Comparison of ENCODE assay signal across 25 cellular contexts in genomic region chr13:23586336-23586735, GRCh38. TPM values are rescaled to one million over a fixed set of nuclear protein-coding genes. Genes with fewer than 3 reads are reported as not detected.
A peak's percentile ranks its signal among the peaks of the same experiment; 100 is the strongest.
DNase-seq lines count a peak whose midpoint lies in the region; ATAC-seq, FAIRE-seq and TF ChIP-seq lines count a peak whose summit lies in the region.
"Had no signal": no experiment of that assay in that cellular context is flagged by ENCODE, and none has a peak within 500 bp of the region (broad histone marks: within the 10 kb centered on the region; RNA-seq: fewer than 3 reads in every experiment).

No MANE protein-coding gene starts in this region.

- no TSS peak for BruUV-seq in PC-9 (replicated peaks; lab: Mats Ljungman, UMichigan)

- H2AFZ ChIP-seq in neuronal stem cell (ENCODE audit: low read length) (no peak overlapping the region), PC-9 (no peak overlapping the region)
- H2AFZ ChIP-seq: GM23248 had no signal

- peak; percentile 58 for ATAC-seq in Right ventricle myocardium superior (ENCODE audit: poor library complexity)
- peak; percentile 38 for ATAC-seq in left ventricle myocardium superior
- ATAC-seq in HG03135 (IDR thresholded peaks at IDR 0.05; ENCODE audit: unreplicated experiment), result no peak

- no peak overlapping the region for H3K27ac ChIP-seq in left ventricle myocardium inferior (replicated peaks)
- no peak overlapping the region for H3K27ac ChIP-seq in neuronal stem cell (replicated peaks; ENCODE audit: low read length)
- no peak overlapping the region for H3K27ac ChIP-seq in PC-9
- H3K27ac ChIP-seq: GM23248 had no signal

- H3K9ac ChIP-seq in neuronal stem cell (ENCODE audit: low read depth, low read length, poor library complexity), result no peak overlapping the region
- H3K9ac ChIP-seq: GM23248 had no signal

- H3K4me3 ChIP-seq in left ventricle myocardium inferior (no peak overlapping the region), bronchial epithelial cell (ENCODE audit: low read depth, low read length) (no peak overlapping the region), neuronal stem cell (ENCODE audit: low read length in 2 of 2) (no peak overlapping the region), PC-9 (no peak overlapping the region)
- H3K4me3 ChIP-seq: GM23248 had no signal

- CTCF ChIA-PET in PC-9 (lab: Charles Lee), result no interaction called here

- POLR2A ChIA-PET in PC-9 (lab: Charles Lee; ENCODE audit: unreplicated experiment), result no interaction called here

- no peak overlapping the region for H4K8ac ChIP-seq in neuronal stem cell (ENCODE audit: low read depth, low read length)

- TF ChIP-seq CTCF in left ventricle myocardium inferior (IDR thresholded peaks at IDR 0.05; ENCODE audit: borderline replicate concordance) (no peak), bronchial epithelial cell (IDR thresholded peaks at IDR 0.05; ENCODE audit: insufficient read depth, low read length, severe bottlenecking) (no peak), PC-9 (conservative IDR thresholded peaks at IDR 0.05) (no peak)

- no peak overlapping the region for H2BK5ac ChIP-seq in neuronal stem cell (ENCODE audit: low read length)

- no peaks in the 10 kb centered on the region for H3K9me3 ChIP-seq in left ventricle myocardium inferior (replicated peaks)
- no peaks in the 10 kb centered on the region for H3K9me3 ChIP-seq in neuronal stem cell (replicated peaks in 1 of 2; ENCODE audit: control insufficient read depth in 2 of 2, insufficient read depth in 1 of 2, low read depth in 1 of 2, low read length in 2 of 2)
- no peaks in the 10 kb centered on the region for H3K9me3 ChIP-seq in PC-9 (ENCODE audit: insufficient read depth, low read depth)

- H3K9me2 ChIP-seq in PC-9 (ENCODE audit: insufficient read depth), result no peaks in the 10 kb centered on the region

- no peak overlapping the region for H2BK15ac ChIP-seq in neuronal stem cell (ENCODE audit: low read length)

- H4K91ac ChIP-seq in neuronal stem cell (ENCODE audit: low read depth, low read length, poor library complexity), result no peak overlapping the region

- H2BK120ac ChIP-seq in neuronal stem cell (ENCODE audit: low read depth, low read length), result no peak overlapping the region

- H2BK12ac ChIP-seq in neuronal stem cell (ENCODE audit: low read length), result no peak overlapping the region

- peaks cover 56% of the 10 kb centered on the region for H3K4me1 ChIP-seq in left ventricle myocardium inferior
- peaks cover 0 to 1% of the 10 kb centered on the region in 2 donors for H3K4me1 ChIP-seq in neuronal stem cell (ENCODE audit: control insufficient read depth in 2 of 2, insufficient read depth in 1 of 2, low read depth in 1 of 2, low read length in 2 of 2)
- H3K4me1 ChIP-seq in PC-9 (replicated peaks; ENCODE audit: insufficient read depth), result no peaks in the 10 kb centered on the region

- H3K14ac ChIP-seq in neuronal stem cell (ENCODE audit: low read length), result no peak overlapping the region

- H3K23ac ChIP-seq in neuronal stem cell (ENCODE audit: low read depth, low read length, poor library complexity), result no peak overlapping the region

- no peak overlapping the region for H2AK5ac ChIP-seq in neuronal stem cell (ENCODE audit: low read depth, low read length)

- H3K36me3 ChIP-seq in left ventricle myocardium inferior, result peaks cover 5% of the 10 kb centered on the region
- H3K36me3 ChIP-seq in bronchial epithelial cell (ENCODE audit: control insufficient read depth, insufficient read depth, low read length), result no peaks in the 10 kb centered on the region
- H3K36me3 ChIP-seq in neuronal stem cell (replicated peaks in 1 of 2; ENCODE audit: control insufficient read depth in 2 of 2, insufficient read depth in 2 of 2, low read length in 2 of 2), result no peaks in the 10 kb centered on the region
- H3K36me3 ChIP-seq in PC-9 (ENCODE audit: low read depth), result no peaks in the 10 kb centered on the region

- peak overlapping the region; percentile 5 for H3K18ac ChIP-seq in neuronal stem cell (ENCODE audit: low read length)

- H3K79me1 ChIP-seq in neuronal stem cell (ENCODE audit: low read depth, low read length), result no peaks in the 10 kb centered on the region

- H3K27me3 ChIP-seq in left ventricle myocardium inferior (ENCODE audit: low read depth) (no peaks in the 10 kb centered on the region), bronchial epithelial cell (ENCODE audit: control insufficient read depth, insufficient read depth, low read length) (no peaks in the 10 kb centered on the region), neuronal stem cell (ENCODE audit: control insufficient read depth in 3 of 3, insufficient read depth in 3 of 3, low read depth in 1 of 3, low read length in 3 of 3) (peaks cover 0 to 4% (median 0%) of the 10 kb centered on the region in 3 experiments), PC-9 (ENCODE audit: insufficient read depth, low read depth) (no peaks in the 10 kb centered on the region)

- DNase-seq in Right ventricle myocardium superior, result no peak
- DNase-seq in left ventricle myocardium inferior, result no peak
- no peak for DNase-seq in bronchial epithelial cell (ENCODE audit: low read depth)
- DNase-seq in left ventricle myocardium superior, result no peak
- no peak for DNase-seq in neuronal stem cell (ENCODE audit: low spot score)
- DNase-seq in NCI-H524 treated with DMSO at 0.1 percent for 48 hours (lab: John Stamatoyannopoulos, UW), result no peak
- DNase-seq in PC-9, result no peak
- DNase-seq: 8988T, GM23248, HCEC 1CT, Karpas-422, MV-4-11, NCI-H1105 treated with DMSO at 0.1 percent for 48 hours, NCI-H1694, NCI-H2081, NCI-H2171, NCI-H345, NCI-H524, NCI-H82, SHP77 had no signal

- H3K4me2 ChIP-seq in neuronal stem cell (ENCODE audit: insufficient read depth, low read length, poor library complexity, severe bottlenecking) (no peak overlapping the region), PC-9 (no peak overlapping the region)

- intact Hi-C loops in Right ventricle myocardium superior (cut with DNase I), result no loop called here
- intact Hi-C loops in left ventricle myocardium inferior (cut with micrococcal nuclease), result no loop called here
- intact Hi-C loops in left ventricle myocardium superior (cut with micrococcal nuclease), result no loop called here
- intact Hi-C loops in PC-9 (cut with micrococcal nuclease; ENCODE audit: unreplicated experiment), result no loop called here

- WGBS in neuronal stem cell (ENCODE audit: extremely low coverage in 2 of 2, insufficient read length in 2 of 2, insufficient replicate concordance in 1 of 2), 2 donors, result no CpG with 5 or more reads among the region's 6 CpGs

- peak; percentile 13 for FAIRE-seq in bronchial epithelial cell (lab: Jason Lieb, UNC)
- FAIRE-seq: G401.6, RCC 7860 had no signal

- no peak overlapping the region for H3K4ac ChIP-seq in neuronal stem cell (ENCODE audit: low read length)

- H4K20me1 ChIP-seq in PC-9 (ENCODE audit: insufficient read depth), result no peaks in the 10 kb centered on the region

- H3K79me2 ChIP-seq in PC-9 (ENCODE audit: low read depth), result no peaks in the 10 kb centered on the region

- H3F3A ChIP-seq in PC-9 (ENCODE audit: insufficient read depth, low read depth), result no peaks in the 10 kb centered on the region

RNA-seq across cellular contexts. Expression of gene TNFRSF19, which starts 16.1 kb away (rescaled TPM):
- 30.2 TPM for total RNA-seq in Right ventricle myocardium superior
- 25.9 TPM for total RNA-seq in left ventricle myocardium inferior
- 1.3 and 3.2 TPM in 2 replicates for total RNA-seq in bronchial epithelial cell
- total RNA-seq in left ventricle myocardium superior, result 41.6 TPM
- polyA plus RNA-seq in neuronal stem cell (2013, experiment 1 of 2), result 0.92 TPM
- 0.84 TPM for polyA plus RNA-seq in neuronal stem cell (2013, experiment 2 of 2)
- total RNA-seq in PC-9 (2021), result 0.13 and 0.24 TPM in 2 replicates
- total RNA-seq: B cell, OCI-LY7 had no signal
